1 cellular context compared by ENCODE assay signal in genomic region chr12:118603610-118604361, GRCh38.
TF ChIP-seq lines count a peak whose summit lies in the region.

No MANE protein-coding gene starts in this region.

TF ChIP-seq in HepG2, 621 proteins besides CTCF, POLR2A, EP300 and RAD21 (continued from another document):
- TF ChIP-seq FOXP4 (CRISPR knock-in tag; IDR thresholded peaks at IDR 0.05) = peak; percentile 92
- 0 out of 2 replicates have a peak, but pooled peaks have one; percentile 16 for TF ChIP-seq HDAC1 (CRISPR knock-in tag; IDR thresholded peaks at IDR 0.05)
- TF ChIP-seq SNRNP70 (IDR thresholded peaks at IDR 0.05; ENCODE audit: low read depth, low read length) = no peak
- TF ChIP-seq U2AF2 (IDR thresholded peaks at IDR 0.05; ENCODE audit: low read depth, low read length) = no peak
- TF ChIP-seq ELF3 (CRISPR knock-in tag; IDR thresholded peaks at IDR 0.05) = peak; percentile 42; the same call in 1 of the 2 replicates
- TF ChIP-seq ZNF878 (CRISPR knock-in tag; IDR thresholded peaks at IDR 0.05) = no peak
- TF ChIP-seq KLF16 (CRISPR knock-in tag; IDR thresholded peaks at IDR 0.05) = peak in 1 of 2 experiments; percentile 86; a peak in 2 of 4 replicates
- no peak for TF ChIP-seq ASH2L (IDR thresholded peaks at IDR 0.05; ENCODE audit: insufficient read length, low read depth, low read length)
- TF ChIP-seq ARID3A (IDR thresholded peaks at IDR 0.05; ENCODE audit: low read depth, low read length) = peak; percentile 93
- TF ChIP-seq HNF4A (CRISPR knock-in tag; IDR thresholded peaks at IDR 0.05) = peak; percentile 35; the same call in 1 of the 2 replicates
- TF ChIP-seq FOXA3 (CRISPR knock-in tag; IDR thresholded peaks at IDR 0.05) = peak; percentile 96
- TF ChIP-seq RELA (CRISPR knock-in tag; IDR thresholded peaks at IDR 0.05) = no peak
- no peak for TF ChIP-seq ATF7-NPFF (CRISPR knock-in tag; IDR thresholded peaks at IDR 0.05; ENCODE audit: low read depth)
- TF ChIP-seq RBFOX2 (IDR thresholded peaks at IDR 0.05; ENCODE audit: low read depth, low read length) = no peak
- TF ChIP-seq GABPA (IDR thresholded peaks at IDR 0.05; ENCODE audit: low read depth, low read length) = no peak
- 0 out of 2 replicates have a peak, but pooled peaks have one; percentile 17 for TF ChIP-seq GABPA (CRISPR knock-in tag; IDR thresholded peaks at IDR 0.05; ENCODE audit: low read depth)
- TF ChIP-seq CHD2 (IDR thresholded peaks at IDR 0.05; ENCODE audit: low read depth, low read length) = no peak
- peak; percentile 64 for TF ChIP-seq TBX2 (CRISPR knock-in tag; IDR thresholded peaks at IDR 0.05; ENCODE audit: borderline replicate concordance)
- 0 out of 2 replicates have a peak, but pooled peaks have one; percentile 29 for TF ChIP-seq MIER2 (CRISPR knock-in tag; IDR thresholded peaks at IDR 0.05)
- TF ChIP-seq HNF4G (IDR thresholded peaks at IDR 0.05; ENCODE audit: borderline replicate concordance, low read depth, low read length) = 0 out of 2 replicates have a peak, but pooled peaks have one; percentile 26
- no peak for TF ChIP-seq HNF4G (CRISPR knock-in tag; IDR thresholded peaks at IDR 0.05; ENCODE audit: borderline replicate concordance, low read depth)
- no peak for TF ChIP-seq ZC3H13 (CRISPR knock-in tag; IDR thresholded peaks at IDR 0.05)
- 0 out of 2 replicates have a peak, but pooled peaks have one; percentile 23 for TF ChIP-seq ZNF614 (CRISPR knock-in tag; IDR thresholded peaks at IDR 0.05; ENCODE audit: borderline replicate concordance)
- TF ChIP-seq SOX5 (CRISPR knock-in tag; IDR thresholded peaks at IDR 0.05; ENCODE audit: borderline replicate concordance) = peak; percentile 98
- peak; percentile 72; the same call in 1 of the 2 replicates for TF ChIP-seq FOXJ3 (CRISPR knock-in tag; IDR thresholded peaks at IDR 0.05; ENCODE audit: borderline replicate concordance)
- TF ChIP-seq ARNTL (CRISPR knock-in tag; IDR thresholded peaks at IDR 0.05) = no peak
- no peak for TF ChIP-seq ZNF382 (CRISPR knock-in tag; IDR thresholded peaks at IDR 0.05; ENCODE audit: borderline replicate concordance)
- TF ChIP-seq ZNF331 (CRISPR knock-in tag; IDR thresholded peaks at IDR 0.05) = peak; percentile 49; the same call in 1 of the 2 replicates
- TF ChIP-seq RARA (CRISPR knock-in tag; IDR thresholded peaks at IDR 0.05) = peak; percentile 65; the same call in 1 of the 2 replicates
- TF ChIP-seq NFIC (IDR thresholded peaks at IDR 0.05; ENCODE audit: low read length) = peak; percentile 66; the same call in 1 of the 2 replicates
- no peak for TF ChIP-seq BORCS8-MEF2B (CRISPR knock-in tag; IDR thresholded peaks at IDR 0.05)
- TF ChIP-seq STAG1 (CRISPR knock-in tag; IDR thresholded peaks at IDR 0.05) = no peak
- no peak for TF ChIP-seq LCORL (IDR thresholded peaks at IDR 0.05)
- peak; percentile 54; the same call in 1 of the 2 replicates for TF ChIP-seq LCORL (CRISPR knock-in tag; IDR thresholded peaks at IDR 0.05)
- TF ChIP-seq SAP130 (CRISPR knock-in tag; IDR thresholded peaks at IDR 0.05; ENCODE audit: low read depth) = peak; percentile 35; the same call in 1 of the 2 replicates
- TF ChIP-seq MED1 (CRISPR knock-in tag; IDR thresholded peaks at IDR 0.05) = 0 out of 2 replicates have a peak, but pooled peaks have one; percentile 31
- TF ChIP-seq ZNF430 (CRISPR knock-in tag; IDR thresholded peaks at IDR 0.05) = no peak
- TF ChIP-seq THAP11 (CRISPR knock-in tag; IDR thresholded peaks at IDR 0.05) = peak; percentile 29; the same call in 1 of the 2 replicates
- TF ChIP-seq ARID5B (CRISPR knock-in tag; IDR thresholded peaks at IDR 0.05) = peak; percentile 87
- TF ChIP-seq ZNF235 (CRISPR knock-in tag; IDR thresholded peaks at IDR 0.05; ENCODE audit: borderline replicate concordance) = no peak
- no peak for TF ChIP-seq JARID2 (CRISPR knock-in tag; IDR thresholded peaks at IDR 0.05; ENCODE audit: insufficient replicate concordance)
- TF ChIP-seq SETDB1 (CRISPR knock-in tag; IDR thresholded peaks at IDR 0.05; ENCODE audit: borderline replicate concordance) = no peak
- TF ChIP-seq MNT (IDR thresholded peaks at IDR 0.05) = no peak
- TF ChIP-seq SMYD3 (CRISPR knock-in tag; IDR thresholded peaks at IDR 0.05) = no peak
- TF ChIP-seq NCOA2 (CRISPR knock-in tag; IDR thresholded peaks at IDR 0.05) = peak; percentile 77
- peak; percentile 61; the same call in 1 of the 2 replicates for TF ChIP-seq ZGPAT (CRISPR knock-in tag; IDR thresholded peaks at IDR 0.05)
- peak; percentile 83; the same call in 1 of the 2 replicates for TF ChIP-seq ZBTB39 (CRISPR knock-in tag; IDR thresholded peaks at IDR 0.05)
TF ChIP-seq in HepG2: peak in this region for 71.
